In the genomic region with DNA sequence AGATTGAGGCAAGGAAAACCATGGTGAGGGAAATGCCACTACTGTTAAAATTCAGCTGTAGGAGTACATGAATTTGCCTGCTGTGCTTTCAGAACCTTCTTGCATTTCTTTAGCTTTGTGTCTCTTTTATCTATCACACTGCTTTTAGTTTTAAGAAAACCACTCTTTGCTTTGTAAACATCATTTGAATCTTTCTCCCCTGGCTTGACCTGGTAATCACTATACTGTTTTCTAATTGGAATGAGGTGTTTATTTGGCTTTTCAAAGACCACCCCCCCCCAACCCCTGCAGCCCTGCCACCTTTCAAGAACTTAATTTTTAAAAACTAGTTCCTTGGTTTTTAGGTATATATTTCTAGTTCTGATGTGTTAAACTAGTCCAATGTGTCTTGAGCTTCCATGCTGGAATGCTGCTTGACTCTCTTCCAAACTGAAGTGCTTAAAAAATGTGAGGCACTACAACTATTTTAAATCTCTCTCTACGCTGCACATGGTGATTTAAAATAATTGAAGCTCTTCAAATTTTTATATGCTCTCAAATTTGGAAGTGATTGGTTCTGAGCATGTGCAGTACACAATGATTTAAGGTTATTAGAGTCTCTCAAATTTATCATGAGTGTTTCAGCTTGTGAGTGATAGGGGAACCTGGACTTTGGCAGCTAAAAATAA, we compare ENCODE assay signal across 16 cellular contexts.
A peak's percentile ranks its signal among the peaks of the same experiment; 100 is the strongest.
DNase-seq lines count a peak whose midpoint lies in the region; ATAC-seq and TF ChIP-seq lines count a peak whose summit lies in the region.
"Had no signal": no experiment of that assay in that cellular context is flagged by ENCODE, and none has a peak within 500 bp of the region (broad histone marks: within the 10 kb centered on the region; RNA-seq: fewer than 3 reads in every experiment).

No MANE protein-coding gene starts in this region.

- H3K9me3 ChIP-seq in lower lobe of right lung (no peaks in the 10 kb centered on the region), upper lobe of right lung (no peaks in the 10 kb centered on the region), transverse colon (no peaks in the 10 kb centered on the region)
- H3K9me3 ChIP-seq: A549, colonic mucosa had no signal

- H3K27ac ChIP-seq in lower lobe of right lung (no peak overlapping the region), upper lobe of right lung (no peak overlapping the region), transverse colon (peak overlapping the region in 1 of 4 donors; percentile 8)
- H3K27ac ChIP-seq: A549, colonic mucosa, parathyroid adenoma had no signal

- intact Hi-C loops in Right ventricle myocardium superior (cut with DNase I) (no loop called here), cardiac septum (cut with DNase I) (loop anchor here (10.0 kb wide), 1 partner anchor 222 kb away; no protein-coding TSS in a partner anchor), lower lobe of right lung (cut with DNase I) (no loop called here), upper lobe of right lung (cut with DNase I) (no loop called here), transverse colon (cut with DNase I; ENCODE audit: low total_unique reads) (no loop called here)

- DNase-seq in Right ventricle myocardium superior (no peak), cardiac septum (ENCODE audit: low spot score) (no peak), astrocyte of the hippocampus (ENCODE audit: low read depth, low spot score) (peak; percentile 58), lower lobe of right lung (no peak), upper lobe of right lung (no peak), amygdala (lab: John Stamatoyannopoulos, UW) (no peak), H7 (no peak), transverse colon (no peak)
- DNase-seq: activated CD4-positive, alpha-beta memory T cell treated with anti-CD3 and anti-CD28 coated beads, Interleukin-2, amount 10 ng/mL, durations not matched to agents 7 days and 5 days; activated naive CD8-positive, alpha-beta T cell treated with anti-CD3 and anti-CD28 coated beads, Interleukin-2, amount 50 U/mL, for 24 hours; colonic mucosa; NCI-H146; spleen; stimulated activated naive CD4-positive, alpha-beta T cell had no signal

- no peak for TF ChIP-seq EP300 in transverse colon (IDR thresholded peaks at IDR 0.05; ENCODE audit: low read depth)

- no peak for TF ChIP-seq POLR2A in transverse colon (IDR thresholded peaks at IDR 0.05)

- H3K4me3 ChIP-seq in lower lobe of right lung (no peak overlapping the region), upper lobe of right lung (no peak overlapping the region), H7 (ENCODE audit: insufficient read depth, low read depth, low read length) (no peak overlapping the region), transverse colon (no peak overlapping the region)
- H3K4me3 ChIP-seq: A549, colonic mucosa, spleen had no signal

- H3K4me1 ChIP-seq in lower lobe of right lung = peaks cover 10% of the 10 kb centered on the region
- H3K4me1 ChIP-seq in upper lobe of right lung = peaks cover 5% of the 10 kb centered on the region
- H3K4me1 ChIP-seq in transverse colon = peaks cover 0 to 7% (median 0%) of the 10 kb centered on the region in 4 donors
- H3K4me1 ChIP-seq: A549, colonic mucosa, parathyroid adenoma, spleen had no signal

- 38 to 56% methylated on average over 1 of the region's 1 CpG for WGBS in transverse colon (ENCODE audit: low coverage in 1 of 2), 2 donors

- in situ Hi-C loops in transverse colon (cut with MboI; ENCODE audit: low pct_ligation_motif_present in 1 of 4, low pct_unique_long_range_greater_than_20kb in 1 of 4, low sequenced_read_pairs in 3 of 4) = no loop called here

- H3K27me3 ChIP-seq in lower lobe of right lung (ENCODE audit: low read depth) (no peaks in the 10 kb centered on the region), upper lobe of right lung (no peaks in the 10 kb centered on the region), H7 (ENCODE audit: control insufficient read depth, insufficient read depth, low read length) (no peaks in the 10 kb centered on the region), transverse colon (no peaks in the 10 kb centered on the region)
- H3K27me3 ChIP-seq: colonic mucosa, spleen had no signal

- H3K36me3 ChIP-seq in lower lobe of right lung (no peaks in the 10 kb centered on the region), upper lobe of right lung (no peaks in the 10 kb centered on the region), H7 (replicated peaks; ENCODE audit: control insufficient read depth, insufficient read depth, low read length) (no peaks in the 10 kb centered on the region), transverse colon (no peaks in the 10 kb centered on the region)
- H3K36me3 ChIP-seq: colonic mucosa, spleen had no signal

- TF ChIP-seq CTCF in lower lobe of right lung (IDR thresholded peaks at IDR 0.05) = no peak
- TF ChIP-seq CTCF in upper lobe of right lung (IDR thresholded peaks at IDR 0.05) = no peak
- TF ChIP-seq CTCF in transverse colon (IDR thresholded peaks at IDR 0.05) = no peak

- ATAC-seq in Right ventricle myocardium superior (ENCODE audit: poor library complexity) = peak; percentile 66
- peak; percentile 39 to 58 for ATAC-seq in lower lobe of right lung
- ATAC-seq in upper lobe of right lung = peak; percentile 55
- ATAC-seq: A549; activated naive CD8-positive, alpha-beta T cell treated with anti-CD3 and anti-CD28 coated beads, Interleukin-2, amount 50 U/mL, for 24 hours had no signal
